1 cellular context compared by ENCODE assay signal in the genomic region with DNA sequence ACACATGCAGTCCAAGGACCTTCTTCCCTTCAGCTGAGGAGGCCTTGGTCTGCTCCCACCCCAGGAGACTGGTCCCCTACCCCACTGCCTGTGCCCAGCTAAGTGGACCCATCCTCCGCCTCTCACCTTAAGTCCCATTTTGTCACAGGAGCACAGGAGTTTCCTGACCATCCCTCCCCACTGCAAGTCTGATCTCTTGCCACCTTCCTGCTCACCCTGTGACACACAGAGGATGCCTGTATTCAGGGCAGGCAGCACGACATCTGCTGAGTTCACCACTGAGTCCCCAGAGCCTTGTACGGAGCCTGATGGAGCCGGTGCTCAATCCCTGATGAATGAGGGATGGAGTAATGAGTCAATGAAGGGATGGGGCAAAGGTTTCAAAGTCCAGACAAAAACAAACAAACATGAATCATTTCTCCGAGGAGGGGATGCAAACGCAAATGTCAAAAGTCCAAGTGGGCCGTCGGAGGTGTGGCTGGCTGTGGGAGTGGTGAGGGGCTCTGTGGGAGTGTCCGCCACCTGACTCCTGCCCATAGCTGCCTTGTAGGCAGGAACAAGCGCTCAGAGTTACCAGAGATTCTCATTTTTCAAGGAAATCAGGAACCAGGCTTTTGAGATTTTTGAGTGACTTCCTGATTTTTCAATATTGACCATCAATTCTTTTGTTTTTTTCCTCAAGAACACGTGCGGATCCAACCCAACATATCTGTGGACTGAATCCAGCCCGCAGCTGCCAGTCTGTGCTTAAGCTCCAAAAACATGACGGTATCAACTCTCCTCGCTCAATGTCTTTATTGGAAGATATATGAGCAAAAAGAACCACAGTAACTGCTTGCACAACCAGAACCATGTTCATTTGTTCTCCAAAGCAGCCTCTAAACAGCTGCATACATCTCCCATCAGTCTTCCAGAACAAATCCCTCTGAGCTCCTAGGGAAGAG.
TF ChIP-seq lines count a peak whose summit lies in the region.

No MANE protein-coding gene starts in this region.

TF ChIP-seq in GM12878, 131 proteins besides CTCF, POLR2A, EP300 and RAD21 (continued from another document):
- TF ChIP-seq IKZF1 (conservative IDR thresholded peaks at IDR 0.05) (peak; percentile 44; the same call in 1 of the 2 replicates), ATF7 (IDR thresholded peaks at IDR 0.05; ENCODE audit: low read depth) (0 out of 2 replicates have a peak, but pooled peaks have one; percentile 9), IKZF2 (IDR thresholded peaks at IDR 0.05) (peak; percentile 22 to 36; a peak in 1 of 4 replicates), NBN (IDR thresholded peaks at IDR 0.05) (0 out of 2 replicates have a peak, but pooled peaks have one; percentile 27), DPF2 (IDR thresholded peaks at IDR 0.05) (no peak)
- TF ChIP-seq, protein P1, sequence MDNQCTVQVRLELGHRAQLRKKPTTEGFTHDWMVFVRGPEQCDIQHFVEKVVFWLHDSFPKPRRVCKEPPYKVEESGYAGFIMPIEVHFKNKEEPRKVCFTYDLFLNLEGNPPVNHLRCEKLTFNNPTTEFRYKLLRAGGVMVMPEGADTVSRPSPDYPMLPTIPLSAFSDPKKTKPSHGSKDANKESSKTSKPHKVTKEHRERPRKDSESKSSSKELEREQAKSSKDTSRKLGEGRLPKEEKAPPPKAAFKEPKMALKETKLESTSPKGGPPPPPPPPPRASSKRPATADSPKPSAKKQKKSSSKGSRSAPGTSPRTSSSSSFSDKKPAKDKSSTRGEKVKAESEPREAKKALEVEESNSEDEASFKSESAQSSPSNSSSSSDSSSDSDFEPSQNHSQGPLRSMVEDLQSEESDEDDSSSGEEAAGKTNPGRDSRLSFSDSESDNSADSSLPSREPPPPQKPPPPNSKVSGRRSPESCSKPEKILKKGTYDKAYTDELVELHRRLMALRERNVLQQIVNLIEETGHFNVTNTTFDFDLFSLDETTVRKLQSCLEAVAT (IDR thresholded peaks at IDR 0.05) = peak; percentile 62; the same call in 1 of the 2 replicates
- TF ChIP-seq, protein P2, sequence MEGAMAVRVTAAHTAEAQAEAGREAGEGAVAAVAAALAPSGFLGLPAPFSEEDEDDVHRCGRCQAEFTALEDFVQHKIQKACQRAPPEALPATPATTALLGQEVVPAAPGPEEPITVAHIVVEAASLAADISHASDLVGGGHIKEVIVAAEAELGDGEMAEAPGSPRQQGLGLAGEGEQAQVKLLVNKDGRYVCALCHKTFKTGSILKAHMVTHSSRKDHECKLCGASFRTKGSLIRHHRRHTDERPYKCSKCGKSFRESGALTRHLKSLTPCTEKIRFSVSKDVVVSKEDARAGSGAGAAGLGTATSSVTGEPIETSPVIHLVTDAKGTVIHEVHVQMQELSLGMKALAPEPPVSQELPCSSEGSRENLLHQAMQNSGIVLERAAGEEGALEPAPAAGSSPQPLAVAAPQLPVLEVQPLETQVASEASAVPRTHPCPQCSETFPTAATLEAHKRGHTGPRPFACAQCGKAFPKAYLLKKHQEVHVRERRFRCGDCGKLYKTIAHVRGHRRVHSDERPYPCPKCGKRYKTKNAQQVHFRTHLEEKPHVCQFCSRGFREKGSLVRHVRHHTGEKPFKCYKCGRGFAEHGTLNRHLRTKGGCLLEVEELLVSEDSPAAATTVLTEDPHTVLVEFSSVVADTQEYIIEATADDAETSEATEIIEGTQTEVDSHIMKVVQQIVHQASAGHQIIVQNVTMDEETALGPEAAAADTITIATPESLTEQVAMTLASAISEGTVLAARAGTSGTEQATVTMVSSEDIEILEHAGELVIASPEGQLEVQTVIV (IDR thresholded peaks at IDR 0.05; ENCODE audit: borderline replicate concordance, partially characterized antibody) = no peak
